ENCODE assay signal across 9 cellular contexts in the genomic region with DNA sequence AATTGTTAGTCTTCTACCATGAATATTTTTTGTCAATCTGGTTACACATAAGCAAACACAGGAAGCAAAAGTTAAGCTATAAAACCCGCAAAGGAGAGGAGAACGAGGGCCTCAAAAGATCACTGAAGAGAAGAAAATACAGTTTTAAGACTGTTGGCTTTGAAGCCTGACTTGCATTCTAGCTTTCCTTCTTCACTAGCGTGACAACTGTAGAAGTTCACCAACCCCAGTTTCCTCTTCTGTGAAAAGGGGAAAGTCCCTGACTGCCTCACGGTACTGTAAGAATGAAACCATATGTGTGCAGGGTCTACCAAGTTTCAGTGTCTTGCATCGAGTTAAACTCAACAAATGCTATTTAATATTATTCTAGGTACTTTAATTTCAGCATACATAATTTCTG. TPM values are rescaled to one million over a fixed set of nuclear protein-coding genes. Genes with fewer than 3 reads are reported as not detected.
DNase-seq lines count a peak whose midpoint lies in the region; ATAC-seq and TF ChIP-seq lines count a peak whose summit lies in the region.
"Had no signal": no experiment of that assay in that cellular context is flagged by ENCODE, and none has a peak within 500 bp of the region (broad histone marks: within the 10 kb centered on the region; RNA-seq: fewer than 3 reads in every experiment).

No MANE protein-coding gene starts in this region.

- H3K4me3 ChIP-seq in GM06990 (replicated peaks; ENCODE audit: low read depth, low read length) (no peak overlapping the region), skeletal muscle cell (ENCODE audit: low read depth, low read length) (no peak overlapping the region), left ventricle myocardium inferior (no peak overlapping the region)

- no peaks in the 10 kb centered on the region for H3K23me2 ChIP-seq in H9 (ENCODE audit: insufficient read length, low read depth, low read length, poor library complexity, severe bottlenecking)

- H2BK5ac ChIP-seq in H9 (ENCODE audit: insufficient read length, low read length) = no peak overlapping the region

- no peak overlapping the region for H2BK15ac ChIP-seq in H9 (ENCODE audit: low read depth, low read length)

- H3K23ac ChIP-seq in H9 (ENCODE audit: insufficient read length, low read depth, low read length) = no peak overlapping the region

- no peak overlapping the region for H3K27ac ChIP-seq in H9 (ENCODE audit: insufficient read length, low read depth, low read length)
- H3K27ac ChIP-seq in left ventricle myocardium inferior (replicated peaks) = no peak overlapping the region

- intact Hi-C loops in left ventricle myocardium inferior (cut with micrococcal nuclease) = no loop called here

- H3K36me3 Mint-ChIP-seq in H9 (ENCODE audit: insufficient read depth in 1 of 3, low read depth in 3 of 3) = peaks cover 0 to 2% (median 0%) of the 10 kb centered on the region in 3 experiments; a peak in 1 of 7 replicates

- no peak overlapping the region for H4K5ac ChIP-seq in H9 (ENCODE audit: insufficient read length, low read depth, low read length)

- no peaks in the 10 kb centered on the region for H3K79me2 ChIP-seq in H9 (ENCODE audit: insufficient read depth, low read length)

- no peaks in the 10 kb centered on the region for H3K36me3 ChIP-seq in GM06990 (ENCODE audit: control insufficient read depth, insufficient read depth, low read length)
- no peaks in the 10 kb centered on the region for H3K36me3 ChIP-seq in left ventricle myocardium inferior

- no peak for TF ChIP-seq CTCF in GM06990 (IDR thresholded peaks at IDR 0.05; ENCODE audit: insufficient read depth, low read length, poor library complexity, severe bottlenecking)
- TF ChIP-seq CTCF in H9 (conservative IDR thresholded peaks at IDR 0.05) = no peak
- no peak for TF ChIP-seq CTCF in left ventricle myocardium inferior (IDR thresholded peaks at IDR 0.05; ENCODE audit: borderline replicate concordance)

- no peak overlapping the region for H4K91ac ChIP-seq in H9 (ENCODE audit: insufficient read length, low read depth, low read length)

- no peaks in the 10 kb centered on the region; a peak in 1 of 5 replicates for H3K9me3 Mint-ChIP-seq in H9

- no peak overlapping the region for H3K18ac ChIP-seq in H9 (ENCODE audit: insufficient read length, low read depth, low read length)

- H3K4me3 Mint-ChIP-seq in H9 = no peak overlapping the region

- ATAC-seq in GM21529 (IDR thresholded peaks at IDR 0.05; ENCODE audit: unreplicated experiment) = peak; percentile 99

- no peak overlapping the region for H2BK12ac ChIP-seq in H9 (ENCODE audit: insufficient read length, low read depth, low read length)

- H3K27me3 Mint-ChIP-seq in H9 (ENCODE audit: low read depth) = no peaks in the 10 kb centered on the region

- H2AK5ac ChIP-seq in H9 (ENCODE audit: insufficient read length, low read length) = no peak overlapping the region

- no peak overlapping the region for H3K9ac ChIP-seq in H9 (ENCODE audit: extremely low read depth, insufficient read length, low read length)

- H3K27me3 ChIP-seq in GM06990 (replicated peaks; ENCODE audit: control insufficient read depth, insufficient read depth, low read length) (no peaks in the 10 kb centered on the region), H9 (ENCODE audit: insufficient read depth, low read length) (no peaks in the 10 kb centered on the region), left ventricle myocardium inferior (ENCODE audit: low read depth) (no peaks in the 10 kb centered on the region)

- H3K9me3 ChIP-seq in H9 (ENCODE audit: control insufficient read depth, low read depth, low read length) (no peaks in the 10 kb centered on the region), left ventricle myocardium inferior (replicated peaks) (no peaks in the 10 kb centered on the region)

- H3K56ac ChIP-seq in H9 (ENCODE audit: insufficient read length, low read depth, low read length) = no peak overlapping the region

- H3K27ac Mint-ChIP-seq in H9 = 0 out of 7 replicates have a peak overlapping the region, but pooled peaks of 1 of the 3 experiments have one; percentile 57

- WGBS in H9 (ENCODE audit: extremely low coverage, insufficient read length, low lambda C conversion rate) = no CpG with 5 or more reads among the region's 5 CpGs

- peak; percentile 77 for DNase-seq in GM06990 (ENCODE audit: extremely low read depth, insufficient read length)
- DNase-seq in Kasumi-1 (lab: John Stamatoyannopoulos, UW) = peak; percentile 81 to 89
- DNase-seq in activated effector memory CD4-positive, alpha-beta T cell treated with anti-CD3 and anti-CD28 coated beads, Interleukin-2, amount 50 U/mL, for 16 hours = peak; percentile 73
- DNase-seq in skeletal muscle cell (ENCODE audit: low read depth) = peak; percentile 26
- DNase-seq in middle frontal gyrus (ENCODE audit: extremely low spot score, low spot score) = no peak
- DNase-seq in H9 = no peak
- no peak for DNase-seq in left ventricle myocardium inferior

- no peak overlapping the region for H2BK120ac ChIP-seq in H9 (ENCODE audit: low read depth, low read length, poor library complexity, severe bottlenecking)

- H3T11ph ChIP-seq in H9 (ENCODE audit: low read length) = no peak overlapping the region

- H3K4ac ChIP-seq in H9 (ENCODE audit: low read depth, low read length) = no peak overlapping the region

- no peak overlapping the region for H2BK20ac ChIP-seq in H9 (ENCODE audit: low read depth, low read length, poor library complexity, severe bottlenecking)

- H3K4me1 Mint-ChIP-seq in H9 = peaks cover 18 to 20% of the 10 kb centered on the region in 2 experiments

- H4K20me1 ChIP-seq in H9 (ENCODE audit: control insufficient read depth, insufficient read depth, insufficient read length) = no peaks in the 10 kb centered on the region

- no peak overlapping the region for H3K14ac ChIP-seq in H9 (ENCODE audit: insufficient read depth, low read length)

- H3K79me1 ChIP-seq in H9 (ENCODE audit: insufficient read depth, low read depth, low read length, poor library complexity, severe bottlenecking) = no peaks in the 10 kb centered on the region

- H2AFZ ChIP-seq in H9 (ENCODE audit: low read length) = no peak overlapping the region

- peaks cover 4% of the 10 kb centered on the region for H3K4me1 ChIP-seq in H9 (ENCODE audit: insufficient read depth, low read length)
- H3K4me1 ChIP-seq in left ventricle myocardium inferior = no peaks in the 10 kb centered on the region

- H4K8ac ChIP-seq in H9 (replicated peaks; ENCODE audit: insufficient read length, low read depth, low read length) = no peak overlapping the region

- H3K4me2 ChIP-seq in H9 (ENCODE audit: insufficient read depth, insufficient read length, low read length) = no peak overlapping the region

RNA-seq across cellular contexts. Expression of gene LRRN3, which starts 7.5 kb away (rescaled TPM):
- 0.77 and 1.0 TPM in 2 replicates for total RNA-seq in H9 (2021)
- 7.4 TPM for total RNA-seq in left ventricle myocardium inferior
- total RNA-seq: NCI-H460 had no signal

Comparison
In these comparisons a context has a peak if more than half of its experiments do, and no peak if none do; other contexts are left out.
1. DNase-seq: peak in GM06990 (single experiment), Kasumi-1 (2 of 2), activated effector memory CD4-positive, alpha-beta T cell treated with anti-CD3 and anti-CD28 coated beads, Interleukin-2, amount 50 U/mL, for 16 hours (single experiment) and skeletal muscle cell (single experiment); none in middle frontal gyrus (single experiment), H9 (single experiment) and left ventricle myocardium inferior (single experiment).